Comparison of ENCODE assay signal across 8 cellular contexts in the genomic region with DNA sequence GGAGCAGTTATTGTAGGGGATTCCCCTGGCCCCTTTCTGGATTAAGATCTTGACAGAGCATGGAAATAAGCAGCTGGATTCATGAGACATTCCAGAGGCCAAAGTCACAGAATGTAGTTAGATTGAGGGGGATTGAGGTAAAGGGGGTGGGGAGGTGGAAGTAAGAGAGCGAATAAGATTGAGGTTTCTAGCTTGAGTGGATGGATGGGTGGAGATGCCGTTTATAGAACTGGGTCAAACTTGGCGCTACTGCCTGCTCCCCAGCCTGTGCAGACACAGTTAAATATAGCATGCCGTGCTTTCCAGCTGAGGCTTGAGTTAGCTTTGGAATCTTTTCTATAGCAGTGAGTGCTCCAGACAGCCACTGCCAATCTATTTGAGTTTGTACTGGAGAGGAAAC.
A peak's percentile ranks its signal among the peaks of the same experiment; 100 is the strongest.
DNase-seq lines count a peak whose midpoint lies in the region; ATAC-seq lines count a peak whose summit lies in the region.

No MANE protein-coding gene starts in this region.

- H3K4me1 Mint-ChIP-seq in stimulated activated memory B cell treated with anti-CD40 and anti-IgM and Interleukin-4, amounts not matched to agents 10 μg/mL and 1 μg/mL and 100 μg/mL, for 72 hours: peaks cover 69% of the 10 kb centered on the region

- peak overlapping the region; percentile 1 for H3K27ac Mint-ChIP-seq in stimulated activated memory B cell treated with anti-CD40 and anti-IgM and Interleukin-4, amounts not matched to agents 10 μg/mL and 1 μg/mL and 100 μg/mL, for 72 hours

- H3K9me3 Mint-ChIP-seq in stimulated activated memory B cell treated with anti-CD40 and anti-IgM and Interleukin-4, amounts not matched to agents 10 μg/mL and 1 μg/mL and 100 μg/mL, for 72 hours: no peaks in the 10 kb centered on the region

- no peak for ATAC-seq in stimulated activated memory B cell treated with anti-CD40 and anti-IgM and Interleukin-4, amounts not matched to agents 10 μg/mL and 1 μg/mL and 100 μg/mL, for 72 hours
- ATAC-seq in HG03432 (IDR thresholded peaks at IDR 0.05; ENCODE audit: unreplicated experiment): no peak

- no peaks in the 10 kb centered on the region for H3K27me3 Mint-ChIP-seq in stimulated activated memory B cell treated with anti-CD40 and anti-IgM and Interleukin-4, amounts not matched to agents 10 μg/mL and 1 μg/mL and 100 μg/mL, for 72 hours

- DNase-seq in H4 (ENCODE audit: low spot score) (peak; percentile 81), amniotic stem cell (lab: John Stamatoyannopoulos, UW) (peak; percentile 47), iris pigment epithelial cell (ENCODE audit: low read depth) (peak; percentile 94), COLO829 (ENCODE audit: low spot score) (no peak), KG1 (lab: John Stamatoyannopoulos, UW) (no peak)
- no peak for DNase-seq in stimulated activated CD4-positive, alpha-beta T cell treated with anti-CD3 and anti-CD28 coated beads, Interleukin-4, amount 100 ng/mL, for 4 hours

- H3K36me3 Mint-ChIP-seq in stimulated activated memory B cell treated with anti-CD40 and anti-IgM and Interleukin-4, amounts not matched to agents 10 μg/mL and 1 μg/mL and 100 μg/mL, for 72 hours: peaks cover 21% of the 10 kb centered on the region

- H3K4me3 Mint-ChIP-seq in stimulated activated memory B cell treated with anti-CD40 and anti-IgM and Interleukin-4, amounts not matched to agents 10 μg/mL and 1 μg/mL and 100 μg/mL, for 72 hours: no peak overlapping the region

Comparison
In these comparisons a context has a peak if more than half of its experiments do, and no peak if none do; other contexts are left out.
1. DNase-seq: peak in H4 (single experiment), amniotic stem cell (single experiment) and iris pigment epithelial cell (single experiment); none in COLO829 (single experiment), stimulated activated CD4-positive, alpha-beta T cell treated with anti-CD3 and anti-CD28 coated beads, Interleukin-4, amount 100 ng/mL, for 4 hours (0 of 2) and KG1 (single experiment).